In the genomic region with DNA sequence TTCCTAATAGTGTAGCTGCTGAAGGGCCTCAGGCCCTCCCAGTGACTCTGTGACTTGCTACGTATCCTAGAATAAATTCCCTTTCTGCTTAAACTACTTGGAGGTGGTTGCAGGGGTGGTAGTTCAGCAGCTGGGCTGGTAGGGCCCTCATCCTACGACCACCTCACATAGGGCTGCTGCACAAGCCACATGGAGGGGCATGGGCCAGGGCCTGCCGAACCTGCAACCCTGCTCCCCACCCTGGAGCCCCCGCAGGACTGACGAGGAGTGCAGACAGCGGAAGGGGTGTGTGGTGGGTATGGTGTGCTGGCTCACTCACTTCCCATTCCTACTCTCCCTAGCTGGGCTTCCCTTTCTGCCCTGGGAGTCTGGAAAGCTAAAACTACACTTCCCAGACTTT, we compare ENCODE assay signal across 22 cellular contexts. TPM values are rescaled to one million over a fixed set of nuclear protein-coding genes. Genes with fewer than 3 reads are reported as not detected.
DNase-seq lines count a peak whose midpoint lies in the region; ATAC-seq and TF ChIP-seq lines count a peak whose summit lies in the region.
"Had no signal": no experiment of that assay in that cellular context is flagged by ENCODE, and none has a peak within 500 bp of the region (broad histone marks: within the 10 kb centered on the region; RNA-seq: fewer than 3 reads in every experiment).

No MANE protein-coding gene starts in this region.

- H3K4me3 Mint-ChIP-seq in nephron: no peak overlapping the region

- H3K27ac Mint-ChIP-seq in nephron: peak overlapping the region in 2 of 3 experiments; percentile 76 to 78

- H3K9me3 Mint-ChIP-seq in nephron: no peaks in the 10 kb centered on the region
- H3K9me3 Mint-ChIP-seq: CD4-positive, alpha-beta memory T cell had no signal

- H3K36me3 ChIP-seq in right atrium auricular region (no peaks in the 10 kb centered on the region), WERI-Rb-1 (no peaks in the 10 kb centered on the region)

- H3K27me3 Mint-ChIP-seq in nephron (ENCODE audit: low read depth): peaks cover 14% of the 10 kb centered on the region

- H3K4me3 ChIP-seq in right atrium auricular region (no peak overlapping the region), WERI-Rb-1 (ENCODE audit: low read depth, low read length) (no peak overlapping the region)
- H3K4me3 ChIP-seq: GM23248 had no signal

- H3K4me1 ChIP-seq in right atrium auricular region: no peaks in the 10 kb centered on the region

- no peak for TF ChIP-seq CTCF in right atrium auricular region (IDR thresholded peaks at IDR 0.05)
- no peak for TF ChIP-seq CTCF in WERI-Rb-1 (IDR thresholded peaks at IDR 0.05; ENCODE audit: low read depth, low read length)
- TF ChIP-seq CTCF in nephron (IDR thresholded peaks at IDR 0.05; ENCODE audit: unreplicated experiment in 3 of 3): no peak

- no peak for ATAC-seq in left ventricle myocardium superior
- no peak for ATAC-seq in GM19395 (IDR thresholded peaks at IDR 0.05; ENCODE audit: unreplicated experiment)

- DNase-seq in left ventricle myocardium superior: peak; percentile 4
- DNase-seq in right atrium auricular region (ENCODE audit: low spot score): no peak
- DNase-seq in WERI-Rb-1: peak; percentile 22
- no peak for DNase-seq in NOMO-1 (lab: John Stamatoyannopoulos, UW; ENCODE audit: unreplicated experiment in 2 of 2)
- no peak for DNase-seq in middle frontal gyrus (ENCODE audit: extremely low spot score, low spot score)
- DNase-seq: C1 segment of cervical spinal cord; Calu3; CD4-positive, alpha-beta memory T cell; COR-L47; DMS53; DMS79 treated with DMSO at 0.1 percent for 48 hours; GF-D8; GM23248; H7; HCEC 1CT had no signal

- no peaks in the 10 kb centered on the region for H3K36me3 Mint-ChIP-seq in nephron (ENCODE audit: low read depth)
- H3K36me3 Mint-ChIP-seq: CD4-positive, alpha-beta memory T cell had no signal

- H3K9me3 ChIP-seq in right atrium auricular region (no peaks in the 10 kb centered on the region), WERI-Rb-1 (ENCODE audit: severe bottlenecking) (no peaks in the 10 kb centered on the region)

- intact Hi-C loops in left ventricle myocardium superior (cut with micrococcal nuclease): no loop called here

- H3K4me1 Mint-ChIP-seq in nephron: peaks cover 72% of the 10 kb centered on the region

- H3K27ac ChIP-seq in right atrium auricular region (no peak overlapping the region), WERI-Rb-1 (peak overlapping the region; percentile 90)
- H3K27ac ChIP-seq: GM23248 had no signal

- H3K27me3 ChIP-seq in right atrium auricular region: no peaks in the 10 kb centered on the region
- no peaks in the 10 kb centered on the region for H3K27me3 ChIP-seq in WERI-Rb-1 (ENCODE audit: insufficient read depth, low read depth, severe bottlenecking)

RNA-seq across cellular contexts. Expression of a gene that starts 56.2 kb away (rescaled TPM):
- total RNA-seq in left ventricle myocardium superior (not detected), right atrium auricular region (not detected)
- total RNA-seq: A172; A673; Calu3; CD4-positive, alpha-beta memory T cell; Daoy; G401; GM23248; H1; H7 had no signal

Comparison
In these comparisons a context has a peak if more than half of its experiments do, and no peak if none do; other contexts are left out.
1. DNase-seq: peak in left ventricle myocardium superior (single experiment) and WERI-Rb-1 (single experiment); none in right atrium auricular region (single experiment), NOMO-1 (0 of 2) and middle frontal gyrus (single experiment).